Comparison of ENCODE assay signal across 1 cellular context in the genomic region with DNA sequence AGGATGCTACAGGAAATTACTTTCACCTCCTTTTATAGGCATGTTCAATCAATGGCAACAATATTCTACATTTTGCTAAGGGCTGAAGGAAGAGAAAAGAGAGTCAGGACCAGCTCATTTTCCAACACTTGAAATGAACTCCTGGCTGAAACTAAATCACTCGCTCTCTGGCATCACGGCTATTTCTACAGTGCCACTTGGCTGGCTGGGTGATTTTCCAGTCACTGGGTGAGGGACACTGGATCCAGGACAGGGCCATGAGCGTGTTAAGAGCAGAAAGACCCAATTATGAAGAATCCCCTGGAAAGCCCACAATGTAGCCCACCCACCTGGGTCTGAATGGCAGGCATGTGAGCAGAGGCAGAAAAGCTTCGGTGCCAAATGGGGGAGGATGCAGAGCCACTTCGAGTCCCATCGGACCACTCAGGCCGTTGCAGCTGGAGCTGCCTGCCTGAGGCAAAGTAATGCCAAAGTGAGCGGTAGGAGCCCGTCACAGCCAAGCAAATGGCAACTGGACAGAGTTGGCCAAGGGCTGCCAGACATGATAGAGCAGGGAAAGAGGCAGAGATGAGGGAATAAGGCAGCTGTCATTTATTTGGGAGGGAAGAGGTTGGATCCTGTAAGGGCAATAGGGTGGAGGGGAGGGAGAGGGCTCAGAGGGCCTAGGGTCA.
TF ChIP-seq lines count a peak whose summit lies in the region.

No MANE protein-coding gene starts in this region.

TF ChIP-seq in H1, 55 proteins besides CTCF, POLR2A, EP300 and RAD21:
- TF ChIP-seq CHD7 (IDR thresholded peaks at IDR 0.05; ENCODE audit: insufficient replicate concordance, low read length): no peak
- TF ChIP-seq JUND (IDR thresholded peaks at IDR 0.05; ENCODE audit: low read length): no peak
